Comparison of ENCODE assay signal across 13 cellular contexts in the genomic region with DNA sequence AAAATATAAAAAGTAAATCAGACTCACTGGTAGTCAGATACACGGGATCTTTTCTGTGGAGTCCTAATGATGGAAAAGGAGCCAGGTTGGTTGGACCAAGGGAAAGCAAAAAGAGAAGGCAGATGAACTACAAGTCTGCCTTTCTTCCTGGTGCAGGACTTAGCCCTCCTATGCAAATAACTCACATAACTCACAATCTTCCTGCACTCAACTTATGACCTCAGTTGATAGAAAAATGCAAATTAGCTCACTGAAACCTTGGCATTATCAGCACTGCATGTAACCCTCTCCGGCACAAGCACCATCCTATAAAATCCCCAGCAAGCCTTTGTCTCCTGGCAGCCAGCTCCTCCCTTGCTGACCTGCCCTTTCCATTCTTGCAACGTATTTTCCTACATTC. TPM values are rescaled to one million over a fixed set of nuclear protein-coding genes. Genes with fewer than 3 reads are reported as not detected.
"Had no signal": no experiment of that assay in that cellular context is flagged by ENCODE, and none has a peak within 500 bp of the region (broad histone marks: within the 10 kb centered on the region; RNA-seq: fewer than 3 reads in every experiment).

No MANE protein-coding gene starts in this region.

RNA-seq across cellular contexts. Expression of a gene that starts 3.6 kb away (rescaled TPM):
- total RNA-seq: activated CD8-positive, alpha-beta T cell treated with anti-CD3 and anti-CD28 coated beads for 36 hours; activated T-cell treated with anti-CD3 and anti-CD28 coated beads, Interleukin-2, amount 50 U/mL, for 4 hours; activated T-helper 17 cell treated with anti-CD3 and anti-CD28 coated beads, Interleukin-2, amount 50 U/mL, for 72 hours; astrocyte; chondrocyte; dermis blood vessel endothelial cell; esophagus muscularis mucosa; foreskin keratinocyte; gastrocnemius medialis; heart left ventricle; T-helper 2 cell treated with Interferon-gamma antibody and Interleukin-4, amounts not matched to agents 100 ng/mL and 5 ng/mL, for 36 hours; WTC11 had no signal
- polyA plus RNA-seq: foreskin keratinocyte, heart left ventricle had no signal

RNA-seq across cellular contexts. Expression of a gene that starts 6.6 kb away (rescaled TPM):
- total RNA-seq: activated CD8-positive, alpha-beta T cell treated with anti-CD3 and anti-CD28 coated beads for 36 hours; activated T-cell treated with anti-CD3 and anti-CD28 coated beads, Interleukin-2, amount 50 U/mL, for 4 hours; activated T-helper 17 cell treated with anti-CD3 and anti-CD28 coated beads, Interleukin-2, amount 50 U/mL, for 72 hours; astrocyte; chondrocyte; dermis blood vessel endothelial cell; esophagus muscularis mucosa; foreskin keratinocyte; gastrocnemius medialis; heart left ventricle; T-helper 2 cell treated with Interferon-gamma antibody and Interleukin-4, amounts not matched to agents 100 ng/mL and 5 ng/mL, for 36 hours; WTC11 had no signal
- polyA plus RNA-seq: adipose tissue, foreskin keratinocyte, heart left ventricle had no signal

RNA-seq across cellular contexts. Expression of a gene that starts 16.6 kb away (rescaled TPM):
- total RNA-seq: activated CD8-positive, alpha-beta T cell treated with anti-CD3 and anti-CD28 coated beads for 36 hours; activated T-cell treated with anti-CD3 and anti-CD28 coated beads, Interleukin-2, amount 50 U/mL, for 4 hours; activated T-helper 17 cell treated with anti-CD3 and anti-CD28 coated beads, Interleukin-2, amount 50 U/mL, for 72 hours; astrocyte; chondrocyte; dermis blood vessel endothelial cell; esophagus muscularis mucosa; foreskin keratinocyte; gastrocnemius medialis; heart left ventricle; T-helper 2 cell treated with Interferon-gamma antibody and Interleukin-4, amounts not matched to agents 100 ng/mL and 5 ng/mL, for 36 hours; WTC11 had no signal
- polyA plus RNA-seq: adipose tissue, foreskin keratinocyte, heart left ventricle had no signal

RNA-seq across cellular contexts. Expression of a gene that starts 20.3 kb away (rescaled TPM):
- total RNA-seq: activated CD8-positive, alpha-beta T cell treated with anti-CD3 and anti-CD28 coated beads for 36 hours; activated T-cell treated with anti-CD3 and anti-CD28 coated beads, Interleukin-2, amount 50 U/mL, for 4 hours; activated T-helper 17 cell treated with anti-CD3 and anti-CD28 coated beads, Interleukin-2, amount 50 U/mL, for 72 hours; astrocyte; chondrocyte; dermis blood vessel endothelial cell; esophagus muscularis mucosa; foreskin keratinocyte; gastrocnemius medialis; heart left ventricle; T-helper 2 cell treated with Interferon-gamma antibody and Interleukin-4, amounts not matched to agents 100 ng/mL and 5 ng/mL, for 36 hours; WTC11 had no signal
- polyA plus RNA-seq: adipose tissue, foreskin keratinocyte, heart left ventricle had no signal

RNA-seq across cellular contexts. Expression of a gene that starts 27.9 kb away (rescaled TPM):
- total RNA-seq: activated CD8-positive, alpha-beta T cell treated with anti-CD3 and anti-CD28 coated beads for 36 hours; activated T-cell treated with anti-CD3 and anti-CD28 coated beads, Interleukin-2, amount 50 U/mL, for 4 hours; activated T-helper 17 cell treated with anti-CD3 and anti-CD28 coated beads, Interleukin-2, amount 50 U/mL, for 72 hours; astrocyte; chondrocyte; dermis blood vessel endothelial cell; esophagus muscularis mucosa; foreskin keratinocyte; gastrocnemius medialis; heart left ventricle; T-helper 2 cell treated with Interferon-gamma antibody and Interleukin-4, amounts not matched to agents 100 ng/mL and 5 ng/mL, for 36 hours; WTC11 had no signal
- polyA plus RNA-seq: adipose tissue, foreskin keratinocyte, heart left ventricle had no signal
